In genomic region chr14:93332853-93333630, GRCh38 we compare ENCODE assay signal across 8 cellular contexts. TPM values are rescaled to one million over a fixed set of nuclear protein-coding genes. Genes with fewer than 3 reads are reported as not detected.
DNase-seq lines count a peak whose midpoint lies in the region; ATAC-seq and TF ChIP-seq lines count a peak whose summit lies in the region.

A gene with protein sequence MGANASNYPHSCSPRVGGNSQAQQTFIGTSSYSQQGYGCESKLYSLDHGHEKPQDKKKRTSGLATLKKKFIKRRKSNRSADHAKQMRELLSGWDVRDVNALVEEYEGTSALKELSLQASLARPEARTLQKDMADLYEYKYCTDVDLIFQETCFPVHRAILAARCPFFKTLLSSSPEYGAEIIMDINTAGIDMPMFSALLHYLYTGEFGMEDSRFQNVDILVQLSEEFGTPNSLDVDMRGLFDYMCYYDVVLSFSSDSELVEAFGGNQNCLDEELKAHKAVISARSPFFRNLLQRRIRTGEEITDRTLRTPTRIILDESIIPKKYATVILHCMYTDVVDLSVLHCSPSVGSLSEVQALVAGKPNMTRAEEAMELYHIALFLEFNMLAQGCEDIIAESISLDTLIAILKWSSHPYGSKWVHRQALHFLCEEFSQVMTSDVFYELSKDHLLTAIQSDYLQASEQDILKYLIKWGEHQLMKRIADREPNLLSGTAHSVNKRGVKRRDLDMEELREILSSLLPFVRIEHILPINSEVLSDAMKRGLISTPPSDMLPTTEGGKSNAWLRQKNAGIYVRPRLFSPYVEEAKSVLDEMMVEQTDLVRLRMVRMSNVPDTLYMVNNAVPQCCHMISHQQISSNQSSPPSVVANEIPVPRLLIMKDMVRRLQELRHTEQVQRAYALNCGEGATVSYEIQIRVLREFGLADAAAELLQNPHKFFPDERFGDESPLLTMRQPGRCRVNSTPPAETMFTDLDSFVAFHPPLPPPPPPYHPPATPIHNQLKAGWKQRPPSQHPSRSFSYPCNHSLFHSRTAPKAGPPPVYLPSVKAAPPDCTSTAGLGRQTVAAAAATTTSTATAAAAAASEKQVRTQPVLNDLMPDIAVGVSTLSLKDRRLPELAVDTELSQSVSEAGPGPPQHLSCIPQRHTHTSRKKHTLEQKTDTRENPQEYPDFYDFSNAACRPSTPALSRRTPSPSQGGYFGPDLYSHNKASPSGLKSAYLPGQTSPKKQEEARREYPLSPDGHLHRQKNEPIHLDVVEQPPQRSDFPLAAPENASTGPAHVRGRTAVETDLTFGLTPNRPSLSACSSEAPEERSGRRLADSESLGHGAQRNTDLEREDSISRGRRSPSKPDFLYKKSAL (minus strand): TSS chr14:93333036. CDS start chr14:93296051, 36,985 bp downstream.

- no peak for TF ChIP-seq CTCF in omental fat pad (IDR thresholded peaks at IDR 0.05)

- H3K27ac ChIP-seq in temporal lobe (ENCODE audit: low read depth, low read length), result peak within 1 kb of the TSS; percentile 89

- peak within 1 kb of the TSS; percentile 90 to 98 for H3K27ac Mint-ChIP-seq in activated naive CD4-positive, alpha-beta T cell treated with anti-CD3 and anti-CD28 coated beads, Interleukin-2, amount 50 U/mL, for 72 hours

- peak; percentile 95 for DNase-seq in NCI-H1105 (lab: John Stamatoyannopoulos, UW)
- peak; percentile 54 for DNase-seq in SKM-1 (lab: John Stamatoyannopoulos, UW; ENCODE audit: unreplicated experiment)
- DNase-seq in activated naive CD4-positive, alpha-beta T cell treated with anti-CD3 and anti-CD28 coated beads, Interleukin-2, amount 50 U/mL, for 72 hours (ENCODE audit: low spot score in 2 of 2), result peak; percentile 94
- no peak for DNase-seq in glomerular endothelial cell (ENCODE audit: extremely low read depth, low read depth, low spot score)
- peak; percentile 89 for DNase-seq in omental fat pad (ENCODE audit: low spot score)

- ATAC-seq in HG02623 (IDR thresholded peaks at IDR 0.05; ENCODE audit: unreplicated experiment), result peak; percentile 79
- ATAC-seq in activated naive CD4-positive, alpha-beta T cell treated with anti-CD3 and anti-CD28 coated beads, Interleukin-2, amount 50 U/mL, for 72 hours, result peak; percentile 93 to 94
- ATAC-seq in omental fat pad (ENCODE audit: low FRiP score), result peak; percentile 99

- TF ChIP-seq POLR2A in GM10847 (IDR thresholded peaks at IDR 0.05; ENCODE audit: extremely low read depth, insufficient read length), result peak; percentile 90

- peaks cover 0 to 5% of the 10 kb centered on the region in 2 donors for H3K36me3 Mint-ChIP-seq in activated naive CD4-positive, alpha-beta T cell treated with anti-CD3 and anti-CD28 coated beads, Interleukin-2, amount 50 U/mL, for 72 hours

- no peaks in the 10 kb centered on the region for H3K9me3 Mint-ChIP-seq in activated naive CD4-positive, alpha-beta T cell treated with anti-CD3 and anti-CD28 coated beads, Interleukin-2, amount 50 U/mL, for 72 hours

RNA-seq across cellular contexts. Expression of the gene that starts here (rescaled TPM):
- 10 to 100 TPM in 1 of 2 donors, 1 to 10 TPM in 1; 9.7 to 16.5 TPM for total RNA-seq in activated naive CD4-positive, alpha-beta T cell treated with anti-CD3 and anti-CD28 coated beads, Interleukin-2, amount 50 U/mL, for 72 hours
- total RNA-seq in glomerular endothelial cell (22.9 and 30.4 TPM in 2 replicates), omental fat pad (10 to 100 TPM; 20.5 to 34.0 (median 25.7) TPM), temporal lobe (32.5 TPM)
